Comparison of ENCODE assay signal across 14 cellular contexts in genomic region chr2:20190170-20190569, GRCh38.
"Had no signal": no experiment of that assay in that cellular context is flagged by ENCODE, and none has a peak within 500 bp of the region (broad histone marks: within the 10 kb centered on the region; RNA-seq: fewer than 3 reads in every experiment).

No MANE protein-coding gene starts in this region.

- H3K9me3 Mint-ChIP-seq: nephron progenitor cell; T-helper 1 cell treated with Interleukin-12 subunit alpha and Interleukin-12 subunit beta and Interleukin-4 antibody, amounts not matched to agents 30 μg/mL and 1 μg/mL, for 36 hours had no signal

- DNase-seq: activated CD4-positive, alpha-beta T cell treated with anti-CD3 and anti-CD28 coated beads, Interleukin-2, amount 50 U/mL, for 1 hour; activated CD4-positive, CD25-positive, alpha-beta regulatory T cell; activated naive CD4-positive, alpha-beta T cell treated with anti-CD3 and anti-CD28 coated beads, Interleukin-2, amount 50 U/mL, for 16 hours; adrenal gland; central memory CD4-positive, alpha-beta T cell; foreskin melanocyte; heart left ventricle; nephron progenitor cell; retina; tibial artery had no signal

- H3K27me3 ChIP-seq: adrenal gland, heart left ventricle, pancreas, vagina had no signal

- H3K4me3 Mint-ChIP-seq: nephron progenitor cell; T-helper 1 cell treated with Interleukin-12 subunit alpha and Interleukin-12 subunit beta and Interleukin-4 antibody, amounts not matched to agents 30 μg/mL and 1 μg/mL, for 36 hours had no signal

- H3K27ac ChIP-seq: heart left ventricle, pancreas, tibial artery, vagina had no signal

- H3K9me3 ChIP-seq: adrenal gland, heart left ventricle, pancreas, tibial artery, vagina had no signal

- H3K27ac Mint-ChIP-seq: T-helper 1 cell treated with Interleukin-12 subunit alpha and Interleukin-12 subunit beta and Interleukin-4 antibody, amounts not matched to agents 30 μg/mL and 1 μg/mL, for 36 hours had no signal

- H3K36me3 ChIP-seq: adrenal gland, heart left ventricle, pancreas, tibial artery, vagina had no signal

- H3K4me3 ChIP-seq: adrenal gland, heart left ventricle, pancreas, skin epidermis, tibial artery, vagina had no signal
